22 cellular contexts compared by ENCODE assay signal in the genomic region with DNA sequence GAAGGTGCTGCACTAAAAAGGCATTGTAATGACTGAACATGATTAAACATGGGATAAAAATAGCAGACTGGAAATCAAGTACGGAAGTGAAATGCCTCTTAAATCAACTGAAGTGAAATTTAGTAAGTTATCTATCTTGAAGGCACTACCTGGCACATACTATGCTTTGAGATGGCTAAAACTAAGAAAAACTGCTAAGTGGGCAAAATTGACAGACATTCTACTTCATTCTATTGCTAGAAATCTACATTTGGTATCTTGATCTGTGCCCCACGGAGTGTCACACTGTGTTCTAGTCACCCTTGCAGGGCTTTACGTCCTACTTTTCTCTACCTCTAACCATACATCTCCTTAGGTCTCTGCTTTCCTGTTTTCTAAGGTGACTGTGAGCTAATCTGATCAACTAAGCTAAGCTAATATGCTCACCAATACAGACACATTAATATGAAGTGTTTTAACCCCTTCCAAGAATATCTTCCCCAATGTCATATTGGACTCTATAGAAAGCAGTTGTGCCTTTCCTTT. TPM values are rescaled to one million over a fixed set of nuclear protein-coding genes. Genes with fewer than 3 reads are reported as not detected.
"Had no signal": no experiment of that assay in that cellular context is flagged by ENCODE, and none has a peak within 500 bp of the region (broad histone marks: within the 10 kb centered on the region; RNA-seq: fewer than 3 reads in every experiment).

No MANE protein-coding gene starts in this region.

- H3K36me3 Mint-ChIP-seq: natural killer cell treated with Interleukin-12 subunit alpha and Interleukin-12 subunit beta and Interleukin-15 and Interleukin-18, amount 100 ng/mL, for 72 hours; stimulated activated memory B cell treated with anti-CD40 and anti-IgM and Interleukin-4, amounts not matched to agents 10 μg/mL and 1 μg/mL and 100 μg/mL, for 72 hours; type B pancreatic cell had no signal

- H3K4me3 Mint-ChIP-seq: activated naive CD8-positive, alpha-beta T cell; activated T-helper 1 cell treated with anti-CD3 and anti-CD28 coated beads, Interleukin-12 subunit alpha, Interleukin-12 subunit beta, Interleukin-2, Interleukin-4 antibody, amounts not matched to agents 30 ng/mL and 10 ng/mL and 1 ng/mL, durations not matched to agents 14 hours and 24 hours and 36 hours; natural killer cell treated with Interleukin-12 subunit alpha and Interleukin-12 subunit beta and Interleukin-15 and Interleukin-18, amount 100 ng/mL, for 72 hours; stimulated activated memory B cell treated with anti-CD40 and anti-IgM and Interleukin-4, amounts not matched to agents 10 μg/mL and 1 μg/mL and 100 μg/mL, for 72 hours; type B pancreatic cell had no signal

- H3K9me3 ChIP-seq: neutrophil, pancreas, testis had no signal

- H3K4me3 ChIP-seq: lung, pancreas, smooth muscle cell, testis had no signal

- ATAC-seq: left colon; natural killer cell treated with Interleukin-12 subunit alpha and Interleukin-12 subunit beta and Interleukin-15 and Interleukin-18, amount 100 ng/mL, for 72 hours; pancreas; sciatic nerve; stimulated activated memory B cell treated with anti-CD40 and anti-IgM and Interleukin-4, amounts not matched to agents 10 μg/mL and 1 μg/mL and 100 μg/mL, for 72 hours had no signal

- H3K4me1 ChIP-seq: pancreas, testis had no signal

- H3K27ac Mint-ChIP-seq: activated naive CD8-positive, alpha-beta T cell; activated T-helper 1 cell treated with anti-CD3 and anti-CD28 coated beads, Interleukin-12 subunit alpha, Interleukin-12 subunit beta, Interleukin-2, Interleukin-4 antibody, amounts not matched to agents 30 ng/mL and 10 ng/mL and 1 ng/mL, durations not matched to agents 14 hours and 24 hours and 36 hours; natural killer cell treated with Interleukin-12 subunit alpha and Interleukin-12 subunit beta and Interleukin-15 and Interleukin-18, amount 100 ng/mL, for 72 hours; stimulated activated memory B cell treated with anti-CD40 and anti-IgM and Interleukin-4, amounts not matched to agents 10 μg/mL and 1 μg/mL and 100 μg/mL, for 72 hours; type B pancreatic cell had no signal

- H3K4me2 ChIP-seq: smooth muscle cell had no signal

- DNase-seq: activated CD4-positive, alpha-beta T cell treated with anti-CD3 and anti-CD28 coated beads, Interleukin-2, amount 50 U/mL, for 48 hours; activated gamma-delta T cell treated with Interleukin-2 at 50 U/mL for 16 hours; activated T-cell treated with anti-CD3 and anti-CD28 coated beads for 4 hours; effector CD4-positive, alpha-beta T cell; hypothalamus; islet precursor cell; left colon; pancreas; stimulated activated CD4-positive, alpha-beta T cell treated with anti-CD3 and anti-CD28 coated beads, Interleukin-4, amount 100 ng/mL, for 24 hours; testis had no signal

- H3K9me3 Mint-ChIP-seq: activated T-helper 1 cell treated with anti-CD3 and anti-CD28 coated beads, Interleukin-12 subunit alpha, Interleukin-12 subunit beta, Interleukin-2, Interleukin-4 antibody, amounts not matched to agents 30 ng/mL and 10 ng/mL and 1 ng/mL, durations not matched to agents 14 hours and 24 hours and 36 hours; natural killer cell treated with Interleukin-12 subunit alpha and Interleukin-12 subunit beta and Interleukin-15 and Interleukin-18, amount 100 ng/mL, for 72 hours; stimulated activated memory B cell treated with anti-CD40 and anti-IgM and Interleukin-4, amounts not matched to agents 10 μg/mL and 1 μg/mL and 100 μg/mL, for 72 hours; type B pancreatic cell had no signal

- H3K4me1 Mint-ChIP-seq: stimulated activated memory B cell treated with anti-CD40 and anti-IgM and Interleukin-4, amounts not matched to agents 10 μg/mL and 1 μg/mL and 100 μg/mL, for 72 hours had no signal

- H3K27ac ChIP-seq: neutrophil, pancreas, testis had no signal

- FAIRE-seq: bronchial epithelial cell, frontal cortex, pancreas had no signal

RNA-seq across cellular contexts. Expression of a gene that starts 4.1 kb away (rescaled TPM):
- polyA plus RNA-seq: esophagus, lung, pancreas, smooth muscle cell had no signal
